Comparison of ENCODE assay signal across 18 cellular contexts in the genomic region with DNA sequence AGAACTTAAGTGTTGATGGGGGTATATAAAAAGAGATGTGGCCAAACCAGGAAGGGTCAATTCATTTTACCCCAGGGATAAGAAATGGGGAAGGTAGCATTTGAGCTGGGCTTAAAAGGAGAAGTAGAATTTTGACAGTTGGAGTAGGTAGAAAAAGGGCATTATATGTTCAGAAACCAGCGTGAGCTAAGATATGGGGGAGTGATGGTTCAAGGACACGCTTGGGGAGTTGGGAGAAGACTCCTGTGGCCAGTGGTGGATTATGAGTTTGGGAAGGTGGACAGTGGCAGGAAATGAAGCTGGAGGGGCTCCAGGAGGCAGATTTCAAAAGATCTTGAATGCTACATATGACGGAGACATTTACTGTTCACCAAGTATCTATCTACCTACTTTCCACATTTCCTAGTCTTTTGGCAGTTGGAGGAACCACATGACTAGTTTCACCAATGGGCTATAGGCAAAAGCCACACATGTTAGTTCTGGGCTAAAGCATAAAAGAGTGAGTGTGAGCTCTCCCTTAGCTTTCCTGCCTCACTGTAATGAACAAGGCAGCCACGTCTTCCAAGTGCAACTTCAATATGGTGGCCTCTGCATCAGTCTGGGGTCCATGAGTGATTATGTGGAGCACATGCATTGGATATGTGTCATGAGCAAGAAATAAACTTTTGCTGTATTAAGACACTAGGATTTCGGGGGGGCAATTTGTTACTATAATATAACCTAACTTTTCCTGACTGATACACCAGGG.
"Had no signal": no experiment of that assay in that cellular context is flagged by ENCODE, and none has a peak within 500 bp of the region (broad histone marks: within the 10 kb centered on the region; RNA-seq: fewer than 3 reads in every experiment).

No MANE protein-coding gene starts in this region.

- H3K9me3 ChIP-seq: body of pancreas, thoracic aorta had no signal

- H3K4me1 ChIP-seq: body of pancreas had no signal

- DNase-seq: activated CD4-positive, alpha-beta T cell treated with anti-CD3 and anti-CD28 coated beads for 1 hour; activated CD4-positive, alpha-beta T cell treated with anti-CD3 and anti-CD28 coated beads, Interleukin-2, amount 50 U/mL, for 48 hours; activated CD8-positive, alpha-beta memory T cell treated with anti-CD3 and anti-CD28 coated beads, Interleukin-2, amount 10 ng/mL, durations not matched to agents 7 days and 5 days; activated effector memory CD4-positive, alpha-beta T cell treated with anti-CD3 and anti-CD28 coated beads, Interleukin-2, amount 50 U/mL, for 16 hours; activated T-cell treated with anti-CD3 and anti-CD28 coated beads, Interleukin-2, amount 50 U/mL, for 24 hours; amniotic stem cell; body of pancreas; central memory CD4-positive, alpha-beta T cell; cortex of kidney; effector memory CD8-positive, alpha-beta T cell; nephron progenitor cell; stimulated activated CD4-positive, alpha-beta T cell treated with anti-CD3 and anti-CD28 coated beads, Interleukin-15, amount 100 ng/mL, for 24 hours; stimulated activated CD4-positive, alpha-beta T cell treated with anti-CD3 and anti-CD28 coated beads, Interleukin-4, amount 100 ng/mL, for 24 hours; stimulated activated naive CD8-positive, alpha-beta T cell treated with anti-CD3 and anti-CD28 coated beads, Interleukin-15, amount 100 ng/mL, for 72 hours had no signal

- H3K4me3 ChIP-seq: body of pancreas, hepatocyte, thoracic aorta had no signal

- H3K79me2 ChIP-seq: hepatocyte had no signal

- H3K36me3 ChIP-seq: thoracic aorta had no signal

- H3K9me3 Mint-ChIP-seq: activated naive CD4-positive, alpha-beta T cell treated with anti-CD3 and anti-CD28 coated beads, Interleukin-2, amount 50 U/mL, for 72 hours; activated T-cell treated with anti-CD3 and anti-CD28 coated beads, Interleukin-2, amount 50 U/mL, for 24 hours; effector memory CD8-positive, alpha-beta T cell; nephron progenitor cell had no signal

- ATAC-seq: activated CD8-positive, alpha-beta memory T cell treated with anti-CD3 and anti-CD28 coated beads, Interleukin-2, amount 10 ng/mL, durations not matched to agents 7 days and 5 days; activated naive CD4-positive, alpha-beta T cell treated with anti-CD3 and anti-CD28 coated beads, Interleukin-2, amount 50 U/mL, for 72 hours; body of pancreas; effector memory CD8-positive, alpha-beta T cell; stimulated activated naive CD8-positive, alpha-beta T cell treated with anti-CD3 and anti-CD28 coated beads, Interleukin-15, amount 100 ng/mL, for 72 hours had no signal

- H3K4me1 Mint-ChIP-seq: activated CD8-positive, alpha-beta memory T cell treated with anti-CD3 and anti-CD28 coated beads, Interleukin-2, amount 10 ng/mL, durations not matched to agents 7 days and 5 days; nephron progenitor cell; stimulated activated naive CD8-positive, alpha-beta T cell treated with anti-CD3 and anti-CD28 coated beads, Interleukin-15, amount 100 ng/mL, for 72 hours had no signal

- H3K36me3 Mint-ChIP-seq: activated naive CD4-positive, alpha-beta T cell treated with anti-CD3 and anti-CD28 coated beads, Interleukin-2, amount 50 U/mL, for 72 hours had no signal

- H3K4me2 ChIP-seq: hepatocyte had no signal

- H3K27ac Mint-ChIP-seq: activated CD8-positive, alpha-beta memory T cell treated with anti-CD3 and anti-CD28 coated beads, Interleukin-2, amount 10 ng/mL, durations not matched to agents 7 days and 5 days; activated naive CD4-positive, alpha-beta T cell treated with anti-CD3 and anti-CD28 coated beads, Interleukin-2, amount 50 U/mL, for 72 hours; activated T-cell treated with anti-CD3 and anti-CD28 coated beads, Interleukin-2, amount 50 U/mL, for 24 hours; nephron progenitor cell; stimulated activated naive CD8-positive, alpha-beta T cell treated with anti-CD3 and anti-CD28 coated beads, Interleukin-15, amount 100 ng/mL, for 72 hours had no signal

- H2AFZ ChIP-seq: hepatocyte had no signal

- H3K27me3 Mint-ChIP-seq: activated CD8-positive, alpha-beta memory T cell treated with anti-CD3 and anti-CD28 coated beads, Interleukin-2, amount 10 ng/mL, durations not matched to agents 7 days and 5 days; activated T-cell treated with anti-CD3 and anti-CD28 coated beads, Interleukin-2, amount 50 U/mL, for 24 hours; effector memory CD8-positive, alpha-beta T cell; stimulated activated naive CD8-positive, alpha-beta T cell treated with anti-CD3 and anti-CD28 coated beads, Interleukin-15, amount 100 ng/mL, for 72 hours had no signal

- H3K27me3 ChIP-seq: body of pancreas, hepatocyte had no signal

- H3K4me3 Mint-ChIP-seq: activated CD8-positive, alpha-beta memory T cell treated with anti-CD3 and anti-CD28 coated beads, Interleukin-2, amount 10 ng/mL, durations not matched to agents 7 days and 5 days; activated T-cell treated with anti-CD3 and anti-CD28 coated beads, Interleukin-2, amount 50 U/mL, for 24 hours; effector memory CD8-positive, alpha-beta T cell; nephron progenitor cell; stimulated activated naive CD8-positive, alpha-beta T cell treated with anti-CD3 and anti-CD28 coated beads, Interleukin-15, amount 100 ng/mL, for 72 hours had no signal

- H3K27ac ChIP-seq: body of pancreas, epithelial cell of prostate, hepatocyte, thoracic aorta had no signal
